Comparison of ENCODE assay signal across 1 cellular context in the genomic region with DNA sequence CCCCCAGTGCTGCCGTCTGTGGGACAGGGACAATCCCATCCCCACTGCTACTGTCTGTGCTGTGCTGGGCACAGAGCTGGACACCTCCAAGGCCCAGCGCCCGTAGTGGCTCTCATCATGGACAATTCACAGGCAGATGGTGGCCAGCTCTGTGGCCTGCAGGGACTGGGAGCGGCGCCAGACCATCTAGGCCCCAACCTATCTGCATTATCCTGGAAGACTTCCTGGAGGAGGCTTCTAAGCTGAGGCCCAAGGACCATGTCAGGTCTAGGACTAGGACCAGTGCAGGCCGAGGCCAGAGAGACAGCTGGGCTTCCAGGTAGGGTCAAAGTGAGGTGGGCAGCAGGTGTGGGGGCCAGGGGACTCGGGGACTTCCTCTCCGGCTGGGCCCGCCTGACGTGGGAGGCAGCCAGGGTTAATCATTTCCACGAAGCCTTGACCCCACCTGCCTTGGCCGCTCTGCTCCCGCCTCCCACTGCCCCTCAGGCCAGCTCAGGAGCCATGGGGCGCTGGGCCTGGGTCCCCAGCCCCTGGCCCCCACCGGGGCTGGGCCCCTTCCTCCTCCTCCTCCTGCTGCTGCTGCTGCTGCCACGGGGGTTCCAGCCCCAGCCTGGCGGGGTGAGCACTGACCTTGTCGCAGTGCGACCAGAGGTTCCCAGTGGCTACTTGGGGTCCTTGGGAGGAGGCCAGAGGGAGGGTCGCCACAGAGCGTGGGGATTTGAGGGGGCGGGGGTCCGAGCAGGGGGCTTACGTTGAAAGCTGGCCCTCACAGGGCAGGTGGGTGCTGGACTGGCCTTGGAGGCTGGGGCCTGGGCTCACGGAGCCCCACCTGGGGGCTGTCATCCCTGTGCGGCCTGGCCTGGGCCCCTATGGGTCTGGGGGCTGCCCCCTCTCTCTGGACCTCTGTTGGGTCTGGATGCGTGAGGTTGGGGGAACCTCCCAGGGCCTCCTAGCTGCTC.
TF ChIP-seq lines count a peak whose summit lies in the region.

Gene HGFAC (plus strand): TSS at position 468 of the 959 bp plus-strand sequence. CDS start 34 bp downstream, at position 502.

TF ChIP-seq in HepG2, 621 proteins besides CTCF, POLR2A, EP300 and RAD21 (continued from another document and continues in another):
- TF ChIP-seq FLYWCH1 (CRISPR knock-in tag; IDR thresholded peaks at IDR 0.05) (no peak), NFE2L2 (IDR thresholded peaks at IDR 0.05; ENCODE audit: low read length) (no peak), BORCS8-MEF2B (CRISPR knock-in tag; IDR thresholded peaks at IDR 0.05) (0 out of 2 replicates have a peak, but pooled peaks have one; percentile 37), KLF9 (CRISPR knock-in tag; IDR thresholded peaks at IDR 0.05; ENCODE audit: low read depth) (no peak), RFX5 (IDR thresholded peaks at IDR 0.05; ENCODE audit: low read depth, low read length) (no peak), PLSCR1 (CRISPR knock-in tag; IDR thresholded peaks at IDR 0.05; ENCODE audit: borderline replicate concordance) (no peak), SRSF1 (optimal IDR thresholded peaks at IDR 0.05; ENCODE audit: low read depth, low read length) (no peak), TARDBP (CRISPR knock-in tag; IDR thresholded peaks at IDR 0.05) (no peak; the same call in 1 of the 2 replicates), GFI1 (CRISPR knock-in tag; IDR thresholded peaks at IDR 0.05; ENCODE audit: borderline replicate concordance) (0 out of 2 replicates have a peak, but pooled peaks have one; percentile 58), CHD2 (IDR thresholded peaks at IDR 0.05; ENCODE audit: low read depth, low read length) (no peak), CREB1 (IDR thresholded peaks at IDR 0.05) (no peak), CREB1 (CRISPR knock-in tag; IDR thresholded peaks at IDR 0.05) (no peak), ETV5 (CRISPR knock-in tag; IDR thresholded peaks at IDR 0.05; ENCODE audit: borderline replicate concordance) (peak; percentile 63), SMARCE1 (IDR thresholded peaks at IDR 0.05; ENCODE audit: borderline replicate concordance) (no peak), TCF7L2 (IDR thresholded peaks at IDR 0.05; ENCODE audit: low read depth, low read length) (no peak), ZNF44 (CRISPR knock-in tag; IDR thresholded peaks at IDR 0.05) (no peak), SMARCC2 (IDR thresholded peaks at IDR 0.05) (no peak), REXO4 (CRISPR knock-in tag; IDR thresholded peaks at IDR 0.05; ENCODE audit: borderline replicate concordance) (no peak), CSRNP1 (CRISPR knock-in tag; IDR thresholded peaks at IDR 0.05) (peak; percentile 35; the same call in 1 of the 2 replicates), ZFAT (CRISPR knock-in tag; conservative IDR thresholded peaks at IDR 0.05) (no peak), PATZ1 (CRISPR knock-in tag; IDR thresholded peaks at IDR 0.05) (peak; percentile 91), SOX5 (CRISPR knock-in tag; IDR thresholded peaks at IDR 0.05; ENCODE audit: borderline replicate concordance) (no peak), ZNF362 (CRISPR knock-in tag; IDR thresholded peaks at IDR 0.05; ENCODE audit: borderline replicate concordance) (no peak), NKX3-1 (CRISPR knock-in tag; IDR thresholded peaks at IDR 0.05) (no peak), IKZF1 (IDR thresholded peaks at IDR 0.05) (no peak), ZSCAN12 (CRISPR knock-in tag; IDR thresholded peaks at IDR 0.05) (no peak), RORA (CRISPR knock-in tag; IDR thresholded peaks at IDR 0.05) (no peak), ZNF841 (CRISPR knock-in tag; IDR thresholded peaks at IDR 0.05; ENCODE audit: borderline replicate concordance) (no peak), TP53 (CRISPR knock-in tag; conservative IDR thresholded peaks at IDR 0.05) (no peak; the same call in 1 of the 2 replicates), ZNF564 (CRISPR knock-in tag; IDR thresholded peaks at IDR 0.05) (no peak), CBX1 (IDR thresholded peaks at IDR 0.05; ENCODE audit: low read depth) (no peak), POLR2AphosphoS2 (IDR thresholded peaks at IDR 0.05; ENCODE audit: low read depth, low read length) (no peak), KAT7 (CRISPR knock-in tag; IDR thresholded peaks at IDR 0.05; ENCODE audit: borderline replicate concordance) (no peak; the same call in 1 of the 2 replicates), RARG (CRISPR knock-in tag; IDR thresholded peaks at IDR 0.05; ENCODE audit: low read depth) (no peak), TCF7 (IDR thresholded peaks at IDR 0.05; ENCODE audit: low read depth) (no peak), AFF4 (CRISPR knock-in tag; IDR thresholded peaks at IDR 0.05) (no peak), TGIF2 (CRISPR knock-in tag; IDR thresholded peaks at IDR 0.05) (peak; percentile 55; the same call in 1 of the 2 replicates), ZNF597 (CRISPR knock-in tag; IDR thresholded peaks at IDR 0.05) (no peak), ZBTB34 (CRISPR knock-in tag; IDR thresholded peaks at IDR 0.05) (no peak)
- TF ChIP-seq, protein P1, sequence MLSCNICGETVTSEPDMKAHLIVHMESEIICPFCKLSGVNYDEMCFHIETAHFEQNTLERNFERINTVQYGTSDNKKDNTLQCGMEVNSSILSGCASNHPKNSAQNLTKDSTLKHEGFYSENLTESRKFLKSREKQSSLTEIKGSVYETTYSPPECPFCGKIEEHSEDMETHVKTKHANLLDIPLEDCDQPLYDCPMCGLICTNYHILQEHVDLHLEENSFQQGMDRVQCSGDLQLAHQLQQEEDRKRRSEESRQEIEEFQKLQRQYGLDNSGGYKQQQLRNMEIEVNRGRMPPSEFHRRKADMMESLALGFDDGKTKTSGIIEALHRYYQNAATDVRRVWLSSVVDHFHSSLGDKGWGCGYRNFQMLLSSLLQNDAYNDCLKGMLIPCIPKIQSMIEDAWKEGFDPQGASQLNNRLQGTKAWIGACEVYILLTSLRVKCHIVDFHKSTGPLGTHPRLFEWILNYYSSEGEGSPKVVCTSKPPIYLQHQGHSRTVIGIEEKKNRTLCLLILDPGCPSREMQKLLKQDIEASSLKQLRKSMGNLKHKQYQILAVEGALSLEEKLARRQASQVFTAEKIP (CRISPR knock-in tag; IDR thresholded peaks at IDR 0.05; ENCODE audit: borderline replicate concordance), result no peak
- TF ChIP-seq, protein P2, sequence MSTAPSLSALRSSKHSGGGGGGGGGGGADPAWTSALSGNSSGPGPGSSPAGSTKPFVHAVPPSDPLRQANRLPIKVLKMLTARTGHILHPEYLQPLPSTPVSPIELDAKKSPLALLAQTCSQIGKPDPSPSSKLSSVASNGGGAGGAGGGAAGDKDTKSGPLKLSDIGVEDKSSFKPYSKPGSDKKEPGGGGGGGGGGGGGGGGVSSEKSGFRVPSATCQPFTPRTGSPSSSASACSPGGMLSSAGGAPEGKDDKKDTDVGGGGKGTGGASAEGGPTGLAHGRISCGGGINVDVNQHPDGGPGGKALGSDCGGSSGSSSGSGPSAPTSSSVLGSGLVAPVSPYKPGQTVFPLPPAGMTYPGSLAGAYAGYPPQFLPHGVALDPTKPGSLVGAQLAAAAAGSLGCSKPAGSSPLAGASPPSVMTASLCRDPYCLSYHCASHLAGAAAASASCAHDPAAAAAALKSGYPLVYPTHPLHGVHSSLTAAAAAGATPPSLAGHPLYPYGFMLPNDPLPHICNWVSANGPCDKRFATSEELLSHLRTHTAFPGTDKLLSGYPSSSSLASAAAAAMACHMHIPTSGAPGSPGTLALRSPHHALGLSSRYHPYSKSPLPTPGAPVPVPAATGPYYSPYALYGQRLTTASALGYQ (CRISPR knock-in tag; IDR thresholded peaks at IDR 0.05), result peak; percentile 47; the same call in 1 of the 2 replicates
- TF ChIP-seq, protein P3, sequence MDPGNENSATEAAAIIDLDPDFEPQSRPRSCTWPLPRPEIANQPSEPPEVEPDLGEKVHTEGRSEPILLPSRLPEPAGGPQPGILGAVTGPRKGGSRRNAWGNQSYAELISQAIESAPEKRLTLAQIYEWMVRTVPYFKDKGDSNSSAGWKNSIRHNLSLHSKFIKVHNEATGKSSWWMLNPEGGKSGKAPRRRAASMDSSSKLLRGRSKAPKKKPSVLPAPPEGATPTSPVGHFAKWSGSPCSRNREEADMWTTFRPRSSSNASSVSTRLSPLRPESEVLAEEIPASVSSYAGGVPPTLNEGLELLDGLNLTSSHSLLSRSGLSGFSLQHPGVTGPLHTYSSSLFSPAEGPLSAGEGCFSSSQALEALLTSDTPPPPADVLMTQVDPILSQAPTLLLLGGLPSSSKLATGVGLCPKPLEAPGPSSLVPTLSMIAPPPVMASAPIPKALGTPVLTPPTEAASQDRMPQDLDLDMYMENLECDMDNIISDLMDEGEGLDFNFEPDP (CRISPR knock-in tag; conservative IDR thresholded peaks at IDR 0.05), result no peak
